ENCODE assay signal across 1 cellular context in the genomic region with DNA sequence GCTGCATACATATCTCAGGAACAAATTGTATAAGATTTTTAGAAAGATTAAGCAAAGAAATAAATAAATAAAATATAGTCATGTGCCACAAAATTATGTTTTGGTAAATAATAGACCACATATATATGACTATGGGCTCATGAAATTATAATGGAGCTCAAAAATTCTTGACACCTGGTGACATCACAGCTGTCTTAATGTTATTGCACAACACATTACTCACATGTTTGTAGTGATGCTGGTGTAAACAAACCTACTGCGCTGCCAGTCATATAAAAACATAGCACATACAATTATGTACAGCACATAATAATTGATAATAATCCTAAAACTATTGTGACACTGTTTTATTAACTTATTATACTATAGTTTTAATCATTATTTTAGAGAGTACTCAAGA.
TF ChIP-seq lines count a peak whose summit lies in the region.

No MANE protein-coding gene starts in this region.

TF ChIP-seq in K562, 482 proteins besides CTCF, POLR2A, EP300 and RAD21 (continued from another document):
- TF ChIP-seq KLF6 (CRISPR knock-in tag; IDR thresholded peaks at IDR 0.05; ENCODE audit: borderline replicate concordance) (no peak), PRPF4 (IDR thresholded peaks at IDR 0.05; ENCODE audit: insufficient read depth, low read depth, low read length, poor library complexity, severe bottlenecking) (no peak), CEBPG (CRISPR knock-in tag; IDR thresholded peaks at IDR 0.05) (no peak), CEBPG (tag; conservative IDR thresholded peaks at IDR 0.05 in 1 of 2, IDR thresholded peaks at IDR 0.05 in 1 of 2) (peak in 1 of 2 experiments; percentile 61; a peak in 2 of 4 replicates), ZNF133 (CRISPR knock-in tag; IDR thresholded peaks at IDR 0.05) (no peak)
- TF ChIP-seq, protein P1, sequence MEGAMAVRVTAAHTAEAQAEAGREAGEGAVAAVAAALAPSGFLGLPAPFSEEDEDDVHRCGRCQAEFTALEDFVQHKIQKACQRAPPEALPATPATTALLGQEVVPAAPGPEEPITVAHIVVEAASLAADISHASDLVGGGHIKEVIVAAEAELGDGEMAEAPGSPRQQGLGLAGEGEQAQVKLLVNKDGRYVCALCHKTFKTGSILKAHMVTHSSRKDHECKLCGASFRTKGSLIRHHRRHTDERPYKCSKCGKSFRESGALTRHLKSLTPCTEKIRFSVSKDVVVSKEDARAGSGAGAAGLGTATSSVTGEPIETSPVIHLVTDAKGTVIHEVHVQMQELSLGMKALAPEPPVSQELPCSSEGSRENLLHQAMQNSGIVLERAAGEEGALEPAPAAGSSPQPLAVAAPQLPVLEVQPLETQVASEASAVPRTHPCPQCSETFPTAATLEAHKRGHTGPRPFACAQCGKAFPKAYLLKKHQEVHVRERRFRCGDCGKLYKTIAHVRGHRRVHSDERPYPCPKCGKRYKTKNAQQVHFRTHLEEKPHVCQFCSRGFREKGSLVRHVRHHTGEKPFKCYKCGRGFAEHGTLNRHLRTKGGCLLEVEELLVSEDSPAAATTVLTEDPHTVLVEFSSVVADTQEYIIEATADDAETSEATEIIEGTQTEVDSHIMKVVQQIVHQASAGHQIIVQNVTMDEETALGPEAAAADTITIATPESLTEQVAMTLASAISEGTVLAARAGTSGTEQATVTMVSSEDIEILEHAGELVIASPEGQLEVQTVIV (CRISPR knock-in tag; IDR thresholded peaks at IDR 0.05; ENCODE audit: borderline replicate concordance) = no peak
